1 cellular context compared by ENCODE assay signal in the genomic region with DNA sequence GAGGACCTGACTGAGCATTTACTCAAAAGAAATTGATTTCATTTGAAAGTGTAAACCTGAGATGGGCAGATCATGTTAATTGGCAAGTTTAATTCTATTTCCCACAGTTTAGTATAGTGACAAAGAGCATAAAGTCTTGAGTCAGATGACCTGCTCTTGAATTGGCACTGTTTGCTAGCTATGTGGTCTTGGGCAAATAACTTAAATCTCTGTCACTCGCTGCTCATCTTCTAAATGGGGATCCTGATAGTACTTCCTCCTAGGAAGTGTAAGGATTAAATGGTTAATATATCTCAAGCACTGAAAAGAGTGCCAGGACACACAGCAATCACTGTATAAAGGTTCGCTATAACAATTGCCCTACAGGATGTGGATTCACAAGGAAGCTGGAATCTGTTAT.
TF ChIP-seq lines count a peak whose summit lies in the region.

No MANE protein-coding gene starts in this region.

TF ChIP-seq in H1, 55 proteins besides CTCF, POLR2A, EP300 and RAD21 (continued from another document):
- TF ChIP-seq EGR1 (IDR thresholded peaks at IDR 0.05; ENCODE audit: borderline replicate concordance, low read depth, low read length) (no peak), FOSL1 (IDR thresholded peaks at IDR 0.05; ENCODE audit: insufficient read depth, low read depth, low read length) (no peak), ASH2L (IDR thresholded peaks at IDR 0.05; ENCODE audit: low read length) (no peak), RBBP5 (IDR thresholded peaks at IDR 0.05; ENCODE audit: borderline replicate concordance, low read depth, low read length) (no peak), SRF (IDR thresholded peaks at IDR 0.05; ENCODE audit: low read depth, low read length) (no peak), SAP30 (IDR thresholded peaks at IDR 0.05; ENCODE audit: insufficient read depth, insufficient replicate concordance, low read length) (no peak), PHF8 (conservative IDR thresholded peaks at IDR 0.05; ENCODE audit: low read depth, low read length) (no peak), MAX (IDR thresholded peaks at IDR 0.05) (no peak), CHD1 (IDR thresholded peaks at IDR 0.05; ENCODE audit: low read depth, low read length) (no peak), CTBP2 (IDR thresholded peaks at IDR 0.05; ENCODE audit: borderline replicate concordance, insufficient read depth, insufficient read length, low read length) (no peak), KDM5A (IDR thresholded peaks at IDR 0.05; ENCODE audit: low read length) (no peak), ZNF274 (IDR thresholded peaks at IDR 0.05; ENCODE audit: borderline replicate concordance, extremely low read depth, low read length) (no peak)
TF ChIP-seq in H1: peak in this region for 0.
